Comparison of ENCODE assay signal across 8 cellular contexts in genomic region chr17:55722742-55723487, GRCh38. TPM values are rescaled to one million over a fixed set of nuclear protein-coding genes. Genes with fewer than 3 reads are reported as not detected.
A peak's percentile ranks its signal among the peaks of the same experiment; 100 is the strongest.
DNase-seq lines count a peak whose midpoint lies in the region; ATAC-seq and TF ChIP-seq lines count a peak whose summit lies in the region.
"Had no signal": no experiment of that assay in that cellular context is flagged by ENCODE, and none has a peak within 500 bp of the region (broad histone marks: within the 10 kb centered on the region; RNA-seq: fewer than 3 reads in every experiment).

Gene TMEM100, minus strand, starts transcription at chr17:55722864. Its CDS starts 1,794 bp downstream, at chr17:55721070.

- H3K4me1 ChIP-seq in Karpas-422 (ENCODE audit: low read length) (peaks cover 41% of the 10 kb centered on the region), upper lobe of right lung (peaks cover 6% of the 10 kb centered on the region)

- H3K4me3 ChIP-seq in Karpas-422 (ENCODE audit: low read length) (peak within 1 kb of the TSS; percentile 29; the same call in 1 of the 2 replicates), choroid plexus epithelial cell (ENCODE audit: low read depth, low read length) (peak within 1 kb of the TSS; percentile 50), upper lobe of right lung (peak within 1 kb of the TSS; percentile 49)

- peak within 1 kb of the TSS; percentile 38 for H3K4me2 ChIP-seq in Karpas-422 (ENCODE audit: low read depth, low read length, poor library complexity, severe bottlenecking)

- H3K9me2 ChIP-seq in Karpas-422 (replicated peaks; ENCODE audit: insufficient read depth, low read length) = no peaks in the 10 kb centered on the region

- ATAC-seq in upper lobe of right lung = no peak

- H3K9ac ChIP-seq in Karpas-422 (ENCODE audit: low read length) = 0 out of 2 replicates have a peak within 1 kb of the TSS, but pooled peaks have one; percentile 18

- no peak for TF ChIP-seq CTCF in choroid plexus epithelial cell (conservative IDR thresholded peaks at IDR 0.05; ENCODE audit: low read depth, low read length)
- TF ChIP-seq CTCF in upper lobe of right lung (IDR thresholded peaks at IDR 0.05) = no peak

- H3K36me3 ChIP-seq in Karpas-422 (ENCODE audit: insufficient read depth, low read length) = no peaks in the 10 kb centered on the region
- H3K36me3 ChIP-seq in upper lobe of right lung = no peaks in the 10 kb centered on the region

- no peaks in the 10 kb centered on the region for H3K79me2 ChIP-seq in Karpas-422 (ENCODE audit: low read length)

- intact Hi-C loops in upper lobe of right lung (cut with DNase I) = no loop called here

- H4K20me1 ChIP-seq in Karpas-422 (ENCODE audit: insufficient read depth, low read depth, low read length) = no peaks in the 10 kb centered on the region

- H3K27ac ChIP-seq in Karpas-422 (ENCODE audit: low read length) = no peak within 1 kb of the TSS
- H3K27ac ChIP-seq in upper lobe of right lung = peak within 1 kb of the TSS; percentile 80

- H3K27me3 ChIP-seq in Karpas-422 (ENCODE audit: low read length) (no peaks in the 10 kb centered on the region), upper lobe of right lung (peaks cover 6% of the 10 kb centered on the region)

- no peaks in the 10 kb centered on the region for H3K9me3 ChIP-seq in Karpas-422 (ENCODE audit: low read length)
- H3K9me3 ChIP-seq in upper lobe of right lung = no peaks in the 10 kb centered on the region

- H2AFZ ChIP-seq in Karpas-422 (ENCODE audit: low read length) = no peak within 1 kb of the TSS

- DNase-seq in Karpas-422 (no peak), choroid plexus epithelial cell (ENCODE audit: low read depth) (peak; percentile 92), medulla oblongata (ENCODE audit: extremely low spot score) (peak; percentile 40), upper lobe of right lung (no peak), NCI-H82 treated with DMSO at 0.1 percent for 48 hours (lab: John Stamatoyannopoulos, UW; ENCODE audit: unreplicated experiment) (no peak), NAMALWA (ENCODE audit: low spot score) (no peak)
- DNase-seq in activated naive CD4-positive, alpha-beta T cell treated with anti-CD3 and anti-CD28 coated beads, Interleukin-2, amount 50 U/mL, for 16 hours = no peak
- DNase-seq: SW 1271 had no signal

RNA-seq across cellular contexts. Expression of gene TMEM100, which starts in this region (rescaled TPM):
- 0.43 and 1.1 TPM in 2 replicates for total RNA-seq in Karpas-422 (2014; rRNA removed; shearing (Covaris generic); ENCODE audit: low replicate concordance)
- 279 TPM for total RNA-seq in upper lobe of right lung

Comparison
In these comparisons a context has a peak if more than half of its experiments do, and no peak if none do; other contexts are left out.
1. RNA of gene TMEM100 (total RNA-seq): 279 TPM in upper lobe of right lung (single experiment); 0.43 to 1.1 TPM in Karpas-422; every median in the first group is over 100 times any median in the second.
2. DNase-seq: peak in choroid plexus epithelial cell (single experiment) and medulla oblongata (single experiment); none in Karpas-422 (single experiment), upper lobe of right lung (single experiment), NCI-H82 treated with DMSO at 0.1 percent for 48 hours (single experiment), NAMALWA (single experiment) and activated naive CD4-positive, alpha-beta T cell treated with anti-CD3 and anti-CD28 coated beads, Interleukin-2, amount 50 U/mL, for 16 hours (single experiment).
3. Peak in every context shown above with its lines, with median percentiles within 50 percentile points of each other: H3K4me3 ChIP-seq.